In the genomic region with DNA sequence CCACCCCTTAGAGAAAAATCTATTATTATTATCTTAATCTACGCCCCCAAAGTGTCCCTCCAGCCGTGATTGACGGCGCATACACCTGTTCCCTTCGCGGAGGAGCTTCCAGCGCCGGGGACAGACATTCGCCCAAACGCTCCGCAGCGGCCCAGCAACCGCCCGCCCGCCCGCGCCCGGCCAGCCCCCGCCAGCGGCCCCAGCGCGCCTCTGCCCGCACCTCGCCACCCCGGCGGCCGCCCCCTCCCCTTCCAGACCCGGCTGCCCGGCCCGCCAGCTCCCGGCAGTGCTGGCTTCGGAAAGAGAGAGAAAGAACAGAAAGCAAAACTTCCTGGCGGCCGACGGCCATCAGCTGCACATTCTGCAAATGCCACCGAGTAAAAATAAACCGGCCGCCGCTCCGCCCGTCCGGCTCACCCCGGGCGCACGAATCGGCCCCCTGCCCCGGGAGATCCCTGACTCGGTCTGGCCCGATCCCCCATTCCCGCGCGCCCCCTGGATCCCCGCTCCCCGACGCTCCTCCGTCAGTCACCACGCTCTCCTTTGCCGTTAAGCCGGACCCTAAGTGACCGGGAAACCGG, we compare ENCODE assay signal across 8 cellular contexts. TPM values are rescaled to one million over a fixed set of nuclear protein-coding genes. Genes with fewer than 3 reads are reported as not detected.
DNase-seq lines count a peak whose midpoint lies in the region; ATAC-seq, FAIRE-seq and TF ChIP-seq lines count a peak whose summit lies in the region.

No MANE protein-coding gene starts in this region.

- H3K27ac ChIP-seq in A549 (peak overlapping the region; percentile 21 to 88; a peak in 3 of 6 replicates), GM23248 (no peak overlapping the region), HepG2 (ENCODE audit: extremely low read length, insufficient read depth, low read length) (no peak overlapping the region), transverse colon (peak overlapping the region; percentile 90 to 97 (median 95))

- no peak for TF ChIP-seq CTCF in A549 (IDR thresholded peaks at IDR 0.05)
- no peak for TF ChIP-seq CTCF in astrocyte of the cerebellum (IDR thresholded peaks at IDR 0.05; ENCODE audit: low read depth, low read length, missing control alignments)
- no peak for TF ChIP-seq CTCF in HepG2 (CRISPR knock-in tag; IDR thresholded peaks at IDR 0.05)
- no peak for TF ChIP-seq CTCF in transverse colon (IDR thresholded peaks at IDR 0.05)

- FAIRE-seq in A549 (lab: Jason Lieb, UNC): no peak
- FAIRE-seq in HepG2 (lab: Jason Lieb, UNC): no peak

- H4K20me1 ChIP-seq in GM23248 (ENCODE audit: insufficient read depth) (no peaks in the 10 kb centered on the region), HepG2 (ENCODE audit: insufficient read depth, low read length) (no peaks in the 10 kb centered on the region)

- H3K9me2 ChIP-seq in GM23248 (ENCODE audit: insufficient read depth): no peaks in the 10 kb centered on the region

- peak; percentile 25 to 47; a peak in 4 of 6 replicates for ATAC-seq in A549
- peak; percentile 20 for ATAC-seq in HepG2
- no peak for ATAC-seq in HG03442 (IDR thresholded peaks at IDR 0.05; ENCODE audit: unreplicated experiment)
- no peak for ATAC-seq in GM19035 (IDR thresholded peaks at IDR 0.05; ENCODE audit: unreplicated experiment)

- BruUV-seq in HepG2 (replicated peaks; lab: Mats Ljungman, UMichigan): no TSS peak

- peak in 1 of 2 experiments; percentile 43 for DNase-seq in A549 (ENCODE audit: low read depth in 1 of 2, low spot score in 1 of 2)
- DNase-seq in GM23248: peak; percentile 38
- no peak for DNase-seq in astrocyte of the cerebellum (ENCODE audit: low read depth)
- no peak for DNase-seq in HepG2 (ENCODE audit: low spot score)
- no peak for DNase-seq in transverse colon
- no peak for DNase-seq in stimulated activated CD4-positive, alpha-beta T cell treated with anti-CD3 and anti-CD28 coated beads, Interleukin-1b, Interleukin-23, amount 100 ng/mL, for 48 hours

- H3K9me3 ChIP-seq in A549 (no peaks in the 10 kb centered on the region), GM23248 (ENCODE audit: low read depth) (no peaks in the 10 kb centered on the region), HepG2 (ENCODE audit: low read length) (no peaks in the 10 kb centered on the region), transverse colon (no peaks in the 10 kb centered on the region)

- CTCF ChIA-PET in A549 (lab: Yijun Ruan, JAX): interaction anchor here (0.8 to 2.9 kb wide), 7 partner anchors 66 to 287 kb away, joined by 3 to 8 read pairs (median 3); no protein-coding TSS in a partner anchor
- CTCF ChIA-PET in HepG2 (lab: Yijun Ruan, JAX; ENCODE audit: low intra/inter-chr PET ratio, low total read pairs): no interaction called here

- POLR2A ChIA-PET in A549 (lab: Yijun Ruan, JAX): interaction anchor here (0.6 kb wide), 1 partner anchor 10 kb away, joined by 4 read pairs; no protein-coding TSS in a partner anchor
- POLR2A ChIA-PET in HepG2 (lab: Yijun Ruan, JAX): no interaction called here

- in situ Hi-C loops in GM23248 (cut with MboI) (no loop called here), astrocyte of the cerebellum (cut with HindIII; ENCODE audit: low sequenced_read_pairs) (no loop called here), HepG2 (cut with HindIII; ENCODE audit: extremely low pct_ligation_motif_present, low pct_unique_long_range_greater_than_20kb) (loop anchor here (5.0 kb wide), 1 partner anchor 118 kb away; no protein-coding TSS in a partner anchor), transverse colon (cut with MboI; ENCODE audit: low pct_ligation_motif_present in 1 of 4, low pct_unique_long_range_greater_than_20kb in 1 of 4, low sequenced_read_pairs in 3 of 4) (no loop called here)

- TF ChIP-seq EP300 in A549 (IDR thresholded peaks at IDR 0.05) (no peak), HepG2 (IDR thresholded peaks at IDR 0.05; ENCODE audit: low read depth in 2 of 2, low read length in 2 of 2) (no peak), HepG2 (CRISPR knock-in tag; IDR thresholded peaks at IDR 0.05; ENCODE audit: borderline replicate concordance) (no peak), transverse colon (IDR thresholded peaks at IDR 0.05; ENCODE audit: low read depth) (no peak)

- no peak overlapping the region for H3K9ac ChIP-seq in GM23248
- no peak overlapping the region for H3K9ac ChIP-seq in HepG2 (ENCODE audit: insufficient read depth, low read depth, low read length)

- TF ChIP-seq POLR2A in A549 (IDR thresholded peaks at IDR 0.05; ENCODE audit: low read length) (no peak), HepG2 (IDR thresholded peaks at IDR 0.05; ENCODE audit: insufficient read depth in 1 of 2, low read depth in 2 of 2, low read length in 2 of 2) (no peak), transverse colon (IDR thresholded peaks at IDR 0.05) (no peak)

- peaks cover 25% of the 10 kb centered on the region for H3K4me1 ChIP-seq in A549
- no peaks in the 10 kb centered on the region for H3K4me1 ChIP-seq in GM23248 (ENCODE audit: insufficient read depth)
- peaks cover 21% of the 10 kb centered on the region for H3K4me1 ChIP-seq in HepG2 (ENCODE audit: insufficient read depth, low read length)
- peaks cover 0 to 61% (median 26%) of the 10 kb centered on the region in 4 donors for H3K4me1 ChIP-seq in transverse colon

- under 1% methylated on average over 18 of the region's 61 CpGs for WGBS in A549 (ENCODE audit: missing lambda C conversion rate)
- WGBS in GM23248 (ENCODE audit: low coverage in 1 of 2, low lambda C conversion rate in 2 of 2, missing lambda C conversion rate in 2 of 2), 2 experiments: 1 to 5% methylated on average over 19 to 41 of the region's 61 CpGs
- 0% methylated on average over 28 of the region's 61 CpGs for WGBS in HepG2 (ENCODE audit: low lambda C conversion rate)
- WGBS in transverse colon (ENCODE audit: low coverage in 1 of 2), 2 donors: 0 to 3% methylated on average over 5 to 58 of the region's 61 CpGs

- no peaks in the 10 kb centered on the region for H3K36me3 ChIP-seq in GM23248 (ENCODE audit: low read depth)
- no peaks in the 10 kb centered on the region for H3K36me3 ChIP-seq in HepG2 (replicated peaks in 1 of 2; ENCODE audit: control insufficient read depth in 1 of 2, insufficient read depth in 2 of 2, low read length in 2 of 2)
- H3K36me3 ChIP-seq in transverse colon: no peaks in the 10 kb centered on the region

- peak overlapping the region; percentile 99 for H3K4me2 ChIP-seq in A549
- peak overlapping the region; percentile 47 for H3K4me2 ChIP-seq in GM23248 (ENCODE audit: unreplicated experiment)
- H3K4me2 ChIP-seq in HepG2 (ENCODE audit: low read depth, low read length): peak overlapping the region; percentile 57

- H3K79me2 ChIP-seq in GM23248 (ENCODE audit: insufficient read depth) (no peaks in the 10 kb centered on the region), HepG2 (ENCODE audit: insufficient read depth, low read length) (no peaks in the 10 kb centered on the region)

- no peak for TF ChIP-seq RAD21 in A549 (conservative IDR thresholded peaks at IDR 0.05 in 1 of 2, IDR thresholded peaks at IDR 0.05 in 1 of 2)
- TF ChIP-seq RAD21 in HepG2 (CRISPR knock-in tag; IDR thresholded peaks at IDR 0.05): no peak

- intact Hi-C loops in HepG2 (cut with micrococcal nuclease; ENCODE audit: unreplicated experiment) (loop anchor here (5.0 kb wide), 1 partner anchor 118 kb away; no protein-coding TSS in a partner anchor), transverse colon (cut with DNase I; ENCODE audit: low total_unique reads) (loop anchor here (10.0 kb wide), 2 partner anchors 60 to 140 kb away; no protein-coding TSS in a partner anchor)

- H3K27me3 ChIP-seq in GM23248 (replicated peaks; ENCODE audit: insufficient read depth): peaks cover 54% of the 10 kb centered on the region
- H3K27me3 ChIP-seq in HepG2 (ENCODE audit: control insufficient read depth in 1 of 2, insufficient read depth in 2 of 2, low read length in 2 of 2): peaks cover 5 to 59% of the 10 kb centered on the region in 2 experiments; a peak in 4 of 5 replicates
- peaks cover 33% of the 10 kb centered on the region for H3K27me3 ChIP-seq in transverse colon

- H3K4me3 ChIP-seq in A549 (peak overlapping the region; percentile 57), GM23248 (peak overlapping the region; percentile 67), astrocyte of the cerebellum (ENCODE audit: low read depth, low read length) (peak overlapping the region; percentile 35), HepG2 (replicated peaks in 1 of 3; ENCODE audit: insufficient read depth in 1 of 3, low read depth in 2 of 3, low read length in 3 of 3) (peak overlapping the region; percentile 41 to 68 (median 50); a peak in 5 of 6 replicates), transverse colon (peak overlapping the region; percentile 47 to 89 (median 70))

- H2AFZ ChIP-seq in GM23248 (no peak overlapping the region), HepG2 (ENCODE audit: low read length) (no peak overlapping the region)

- no peaks in the 10 kb centered on the region for H3F3A ChIP-seq in GM23248 (ENCODE audit: insufficient read depth)

RNA-seq across cellular contexts. Expression of gene CASZ1, which starts 1.6 kb away (rescaled TPM):
- 0.52 and 0.56 TPM in 2 replicates for polyA plus RNA-seq in A549 (2011; rRNA removed)
- polyA plus RNA-seq in A549 (2012; cell fraction: cytosol; rRNA removed): 1.0 TPM in 2 replicates
- 1.6 and 3.8 TPM in 2 replicates for polyA plus RNA-seq in A549 (2012; cell fraction: nucleus; rRNA removed)
- polyA plus RNA-seq in A549 (2017; fragmentation: RNase III; extraction: RNeasy Plus Mini Kit Qiagen cat#74134 plus additional on column Dnase treatment): 0.94 to 1.2 TPM (median 1.1 TPM) in 3 replicates
- polyA minus RNA-seq in A549 (2011; rRNA and poly(A)+ RNA removed): 0.92 and 1.1 TPM in 2 replicates
- under 0.01 and 0.54 TPM in 2 replicates for total RNA-seq in GM23248 (2014; rRNA removed; shearing (Covaris generic))
- 0.11 and 0.46 TPM in 2 replicates for polyA plus RNA-seq in GM23248 (2016; fragmentation: Nextera tagmentation; extraction: Ambion mirVana)
- 2.3 and 3.7 TPM in 2 replicates for total RNA-seq in HepG2 (2016; rRNA removed; fragmentation: Illumina TruSeq; extraction: Trizol)
- 1.5 and 1.9 TPM in 2 replicates for total RNA-seq in HepG2 (2016; cell fraction: cytosol; rRNA removed; fragmentation: Illumina TruSeq; extraction: Trizol; ENCODE audit: low read depth)
- 2.8 and 3.2 TPM in 2 replicates for total RNA-seq in HepG2 (2016; cell fraction: insoluble cytoplasmic fraction; rRNA removed; fragmentation: Illumina TruSeq; extraction: Trizol)
- total RNA-seq in HepG2 (2016; cell fraction: membrane; rRNA removed; fragmentation: Illumina TruSeq; extraction: Trizol): 3.6 and 4.4 TPM in 2 replicates
- 3.2 TPM in 2 replicates for total RNA-seq in HepG2 (2016; cell fraction: nucleus; rRNA removed; fragmentation: Illumina TruSeq; extraction: Trizol)
- polyA plus RNA-seq in HepG2 (2011; rRNA removed): 1.9 and 2.2 TPM in 2 replicates
- polyA plus RNA-seq in HepG2 (2011; cell fraction: cytosol; rRNA removed): 2.0 and 2.2 TPM in 2 replicates
- polyA plus RNA-seq in HepG2 (2011; cell fraction: nucleus; rRNA removed): 5.8 and 8.1 TPM in 2 replicates
- polyA plus RNA-seq in HepG2 (2012): 1.0 and 1.4 TPM in 2 replicates
- polyA plus RNA-seq in HepG2 (2016; cell fraction: cytosol; fragmentation: Illumina TruSeq; extraction: Trizol; ENCODE audit: low read depth): 1.6 and 2.1 TPM in 2 replicates
- 3.0 and 3.9 TPM in 2 replicates for polyA plus RNA-seq in HepG2 (2016; cell fraction: insoluble cytoplasmic fraction; fragmentation: Illumina TruSeq; extraction: Trizol; ENCODE audit: low read depth)
- 3.7 and 5.0 TPM in 2 replicates for polyA plus RNA-seq in HepG2 (2016; cell fraction: membrane; fragmentation: Illumina TruSeq; extraction: Trizol; ENCODE audit: low read depth)
- polyA plus RNA-seq in HepG2 (2016; cell fraction: nucleus; fragmentation: Illumina TruSeq; extraction: Trizol; ENCODE audit: insufficient read depth, low read depth): 4.0 and 4.7 TPM in 2 replicates
- polyA minus RNA-seq in HepG2 (2011; rRNA and poly(A)+ RNA removed; ENCODE audit: low replicate concordance): 2.5 and 2.9 TPM in 2 replicates
- 1.7 and 2.1 TPM in 2 replicates for polyA minus RNA-seq in HepG2 (2011; cell fraction: cytosol; rRNA and poly(A)+ RNA removed)
- polyA minus RNA-seq in HepG2 (2011; cell fraction: nucleus; rRNA and poly(A)+ RNA removed): 2.7 and 3.0 TPM in 2 replicates
- total RNA-seq in transverse colon: 100 to 1,000 TPM in 2 of 4 donors, 10 to 100 TPM in 2; 39.1 to 215 (median 115) TPM

Comparison
In these comparisons a context has a peak if more than half of its experiments do, and no peak if none do; other contexts are left out.
1. ATAC-seq: peak in A549 (2 of 2) and HepG2 (single experiment); none in HG03442 (single experiment) and GM19035 (single experiment).
2. H3K27ac ChIP-seq: peak in A549 (2 of 2) and transverse colon (4 of 4); none in GM23248 (single experiment) and HepG2 (single experiment).
3. H3K4me2 ChIP-seq: peak in every context shown above with its lines; median percentile 99 in A549; 57 in HepG2; 47 in GM23248.
4. RNA of gene CASZ1, which starts 1.6 kb away (total RNA-seq): 39.1 to 215 TPM in transverse colon; 1.5 to 4.4 TPM in HepG2 and under 0.01 to 0.54 TPM in GM23248; every median in the first group is over 4 times any median in the second.
5. Peak in every context shown above with its lines, with median percentiles within 50 percentile points of each other: H3K4me3 ChIP-seq.